In the genomic region with DNA sequence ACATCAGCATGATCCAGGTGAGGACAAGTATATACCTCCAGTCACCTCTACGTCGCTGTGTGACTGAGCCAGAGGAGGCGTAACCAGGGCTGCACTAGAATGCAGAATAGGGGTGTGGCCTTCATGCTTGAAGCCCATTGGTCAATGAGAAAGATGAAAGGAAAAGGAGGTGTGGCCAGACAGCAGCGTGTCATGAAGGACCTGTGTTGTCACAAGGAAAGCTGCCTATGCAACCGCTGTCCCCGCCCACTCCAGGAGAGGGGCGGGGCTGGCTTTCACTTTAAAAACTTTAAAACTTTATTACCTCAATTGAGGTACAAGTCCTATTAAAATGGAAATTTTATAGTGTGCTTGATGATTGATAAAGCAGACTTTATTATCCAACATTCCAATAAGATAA, we compare ENCODE assay signal across 11 cellular contexts. TPM values are rescaled to one million over a fixed set of nuclear protein-coding genes. Genes with fewer than 3 reads are reported as not detected.
"Had no signal": no experiment of that assay in that cellular context is flagged by ENCODE, and none has a peak within 500 bp of the region (broad histone marks: within the 10 kb centered on the region; RNA-seq: fewer than 3 reads in every experiment).

A gene with protein sequence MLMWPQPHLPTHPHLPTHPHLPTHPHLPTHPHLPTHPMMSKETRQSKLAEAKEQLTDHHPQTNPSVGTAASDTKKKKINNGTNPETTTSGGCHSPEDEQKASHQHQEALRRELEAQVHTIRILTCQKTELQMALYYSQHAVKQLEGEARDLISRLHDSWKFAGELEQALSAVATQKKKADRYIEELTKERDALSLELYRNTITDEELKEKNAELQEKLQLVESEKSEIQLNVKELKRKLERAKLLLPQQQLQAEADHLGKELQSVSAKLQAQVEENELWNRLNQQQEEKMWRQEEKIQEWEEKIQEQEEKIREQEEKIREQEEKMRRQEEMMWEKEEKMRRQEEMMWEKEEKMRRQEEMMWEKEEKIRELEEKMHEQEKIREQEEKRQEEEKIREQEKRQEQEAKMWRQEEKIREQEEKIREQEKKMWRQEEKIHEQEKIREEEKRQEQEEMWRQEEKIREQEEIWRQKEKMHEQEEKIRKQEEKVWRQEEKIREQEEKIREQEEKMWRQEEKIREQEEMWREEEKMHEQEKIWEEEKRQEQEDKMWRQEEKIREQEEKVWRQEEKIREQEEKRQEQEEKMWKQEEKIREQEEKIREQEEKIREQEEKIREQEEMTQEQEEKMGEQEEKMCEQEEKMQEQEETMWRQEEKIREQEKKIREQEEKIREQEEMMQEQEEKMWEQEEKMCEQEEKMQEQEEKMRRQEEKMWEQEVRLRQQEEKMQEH (minus strand): TSS at position 101 of the 400 bp plus-strand sequence. CDS start 91 bp downstream, at position 10.

RNA-seq across cellular contexts. Expression of the gene that starts here (rescaled TPM):
- total RNA-seq: OCI-LY7, PC-3, PC-9, Peyer's patch, Right ventricle myocardium inferior, Right ventricle myocardium superior, RPMI7951, SJCRH30, SJSA1, SK-MEL-5 had no signal
- polyA plus RNA-seq: SK-N-SH had no signal
